In genomic region chr15:57026016-57026602, GRCh38 we compare ENCODE assay signal across 19 cellular contexts.
DNase-seq lines count a peak whose midpoint lies in the region; ATAC-seq, FAIRE-seq and TF ChIP-seq lines count a peak whose summit lies in the region.
"Had no signal": no experiment of that assay in that cellular context is flagged by ENCODE, and none has a peak within 500 bp of the region (broad histone marks: within the 10 kb centered on the region; RNA-seq: fewer than 3 reads in every experiment).

No MANE protein-coding gene starts in this region.

- 99% methylated on average over 2 of the region's 2 CpGs for WGBS in HepG2 (ENCODE audit: low lambda C conversion rate)

- no peak overlapping the region for H2AFZ ChIP-seq in HepG2 (ENCODE audit: low read length)

- no peak for FAIRE-seq in HepG2 (lab: Jason Lieb, UNC)
- FAIRE-seq: GM19239 had no signal

- no peak for TF ChIP-seq RAD21 in HepG2 (CRISPR knock-in tag; IDR thresholded peaks at IDR 0.05)

- BruUV-seq in HepG2 (replicated peaks; lab: Mats Ljungman, UMichigan), result no TSS peak

- H3K4me1 Mint-ChIP-seq in naive thymus-derived CD4-positive, alpha-beta T cell, result peaks cover 16 to 72% (median 64%) of the 10 kb centered on the region in 7 donors

- CTCF ChIA-PET in HepG2 (lab: Yijun Ruan, JAX; ENCODE audit: low intra/inter-chr PET ratio, low total read pairs) (no interaction called here), HEK293T (lab: Yijun Ruan, JAX) (interaction anchor here (0.5 kb wide), 1 partner anchor 214 kb away, joined by 3 read pairs; no protein-coding TSS in a partner anchor)
- CTCF ChIA-PET in naive thymus-derived CD4-positive, alpha-beta T cell (lab: Charles Lee), result no interaction called here

- peaks cover 0 to 14% (median 3%) of the 10 kb centered on the region in 11 donors for H3K9me3 Mint-ChIP-seq in naive thymus-derived CD4-positive, alpha-beta T cell
- H3K9me3 Mint-ChIP-seq: natural killer cell had no signal

- H3K36me3 ChIP-seq in HepG2 (replicated peaks in 1 of 2; ENCODE audit: control insufficient read depth in 1 of 2, insufficient read depth in 2 of 2, low read length in 2 of 2), result no peaks in the 10 kb centered on the region
- H3K36me3 ChIP-seq in naive thymus-derived CD4-positive, alpha-beta T cell (ENCODE audit: control insufficient read depth in 2 of 3, insufficient read depth in 3 of 3, low read length in 3 of 3), result no peaks in the 10 kb centered on the region
- H3K36me3 ChIP-seq: lower lobe of right lung had no signal

- H3K4me2 ChIP-seq in HepG2 (ENCODE audit: low read depth, low read length), result no peak overlapping the region

- H3K27me3 Mint-ChIP-seq in naive thymus-derived CD4-positive, alpha-beta T cell, result no peaks in the 10 kb centered on the region
- H3K27me3 Mint-ChIP-seq: activated CD4-positive, alpha-beta memory T cell treated with anti-CD3 and anti-CD28 coated beads, Interleukin-2, amount 10 ng/mL, durations not matched to agents 7 days and 5 days; activated naive CD8-positive, alpha-beta T cell treated with anti-CD3 and anti-CD28 coated beads, Interleukin-2, amount 10 ng/mL, durations not matched to agents 7 days and 5 days; stimulated activated naive CD8-positive, alpha-beta T cell treated with anti-CD3 and anti-CD28 coated beads, Interleukin-15, amount 100 ng/mL, for 72 hours had no signal

- H3K27ac ChIP-seq in HepG2 (ENCODE audit: extremely low read length, insufficient read depth, low read length) (no peak overlapping the region), temporal lobe (ENCODE audit: low read depth, low read length) (peak overlapping the region; percentile 10)
- no peak overlapping the region for H3K27ac ChIP-seq in naive thymus-derived CD4-positive, alpha-beta T cell (ENCODE audit: low read depth, low read length)
- H3K27ac ChIP-seq: lower lobe of right lung had no signal

- peaks cover 64% of the 10 kb centered on the region for H3K79me2 ChIP-seq in HepG2 (ENCODE audit: insufficient read depth, low read length)

- no peak overlapping the region for H3K4me3 Mint-ChIP-seq in naive thymus-derived CD4-positive, alpha-beta T cell
- H3K4me3 Mint-ChIP-seq: activated CD4-positive, alpha-beta memory T cell treated with anti-CD3 and anti-CD28 coated beads, Interleukin-2, amount 10 ng/mL, durations not matched to agents 7 days and 5 days; activated naive CD8-positive, alpha-beta T cell treated with anti-CD3 and anti-CD28 coated beads, Interleukin-2, amount 10 ng/mL, durations not matched to agents 7 days and 5 days; activated T-cell treated with anti-CD3 and anti-CD28 coated beads, Interleukin-2, amount 50 U/mL, for 72 hours; natural killer cell; stimulated activated naive CD8-positive, alpha-beta T cell treated with anti-CD3 and anti-CD28 coated beads, Interleukin-15, amount 100 ng/mL, for 72 hours had no signal

- H3K27ac Mint-ChIP-seq in naive thymus-derived CD4-positive, alpha-beta T cell, result no peak overlapping the region
- H3K27ac Mint-ChIP-seq: activated CD4-positive, alpha-beta memory T cell treated with anti-CD3 and anti-CD28 coated beads, Interleukin-2, amount 10 ng/mL, durations not matched to agents 7 days and 5 days; activated naive CD8-positive, alpha-beta T cell treated with anti-CD3 and anti-CD28 coated beads, Interleukin-2, amount 10 ng/mL, durations not matched to agents 7 days and 5 days; activated T-cell treated with anti-CD3 and anti-CD28 coated beads, Interleukin-2, amount 50 U/mL, for 72 hours; stimulated activated naive CD8-positive, alpha-beta T cell treated with anti-CD3 and anti-CD28 coated beads, Interleukin-15, amount 100 ng/mL, for 72 hours had no signal

- no peak for TF ChIP-seq CTCF in HepG2 (CRISPR knock-in tag; IDR thresholded peaks at IDR 0.05)

- no peaks in the 10 kb centered on the region for H3K9me3 ChIP-seq in HepG2 (ENCODE audit: low read length)
- no peaks in the 10 kb centered on the region for H3K9me3 ChIP-seq in naive thymus-derived CD4-positive, alpha-beta T cell (ENCODE audit: control insufficient read depth in 2 of 3, low read length in 3 of 3)
- H3K9me3 ChIP-seq: lower lobe of right lung had no signal

- POLR2A ChIA-PET in HepG2 (lab: Yijun Ruan, JAX), result no interaction called here
- POLR2A ChIA-PET in HEK293T (lab: Yijun Ruan, JAX), result no interaction called here
- POLR2A ChIA-PET in naive thymus-derived CD4-positive, alpha-beta T cell (lab: Charles Lee), result no interaction called here

- no peak for TF ChIP-seq EP300 in HepG2 (IDR thresholded peaks at IDR 0.05; ENCODE audit: low read depth in 2 of 2, low read length in 2 of 2)
- no peak for TF ChIP-seq EP300 in HepG2 (CRISPR knock-in tag; IDR thresholded peaks at IDR 0.05; ENCODE audit: borderline replicate concordance)

- no peak overlapping the region for H3K4me3 ChIP-seq in HepG2 (replicated peaks in 1 of 3; ENCODE audit: insufficient read depth in 1 of 3, low read depth in 2 of 3, low read length in 3 of 3)
- no peak overlapping the region for H3K4me3 ChIP-seq in naive thymus-derived CD4-positive, alpha-beta T cell (ENCODE audit: low read length)
- H3K4me3 ChIP-seq: lower lobe of right lung had no signal

- peaks cover 4% of the 10 kb centered on the region for H4K20me1 ChIP-seq in HepG2 (ENCODE audit: insufficient read depth, low read length)

- intact Hi-C loops in HepG2 (cut with micrococcal nuclease; ENCODE audit: unreplicated experiment), result no loop called here
- intact Hi-C loops in naive thymus-derived CD4-positive, alpha-beta T cell (cut with micrococcal nuclease), result no loop called here

- H3K4me1 ChIP-seq in HepG2 (ENCODE audit: insufficient read depth, low read length), result peaks cover 19% of the 10 kb centered on the region
- peaks cover 0 to 7% of the 10 kb centered on the region in 2 donors for H3K4me1 ChIP-seq in naive thymus-derived CD4-positive, alpha-beta T cell (ENCODE audit: control insufficient read depth in 2 of 2, insufficient read depth in 2 of 2, low read length in 2 of 2)

- H3K9ac ChIP-seq in HepG2 (ENCODE audit: insufficient read depth, low read depth, low read length), result no peak overlapping the region

- peaks cover 5 to 20% (median 12%) of the 10 kb centered on the region in 5 donors for H3K36me3 Mint-ChIP-seq in naive thymus-derived CD4-positive, alpha-beta T cell
- H3K36me3 Mint-ChIP-seq: natural killer cell had no signal

- no peaks in the 10 kb centered on the region for H3K27me3 ChIP-seq in HepG2 (ENCODE audit: control insufficient read depth in 1 of 2, insufficient read depth in 2 of 2, low read length in 2 of 2)
- no peaks in the 10 kb centered on the region for H3K27me3 ChIP-seq in naive thymus-derived CD4-positive, alpha-beta T cell (ENCODE audit: control insufficient read depth in 2 of 2, insufficient read depth in 2 of 2, low read length in 2 of 2)

- peak; percentile 5 for DNase-seq in NCI-H82 (lab: John Stamatoyannopoulos, UW)
- DNase-seq in NCI-H82 treated with DMSO at 0.1 percent for 48 hours (lab: John Stamatoyannopoulos, UW; ENCODE audit: unreplicated experiment), result no peak
- DNase-seq in NCI-H774 (lab: John Stamatoyannopoulos, UW), result peak; percentile 46
- no peak for DNase-seq in HepG2 (ENCODE audit: low spot score)
- no peak for DNase-seq in HEK293T (ENCODE audit: extremely low spot score)
- DNase-seq in activated effector memory CD4-positive, alpha-beta T cell treated with Interleukin-2 at 50 U/mL for 16 hours, result no peak
- no peak for DNase-seq in naive thymus-derived CD4-positive, alpha-beta T cell
- DNase-seq: activated CD4-positive, alpha-beta memory T cell treated with anti-CD3 and anti-CD28 coated beads, Interleukin-2, amount 10 ng/mL, durations not matched to agents 7 days and 5 days; activated naive CD8-positive, alpha-beta T cell treated with anti-CD3 and anti-CD28 coated beads, Interleukin-2, amount 10 ng/mL, durations not matched to agents 7 days and 5 days; activated T-cell treated with anti-CD3 and anti-CD28 coated beads, Interleukin-2, amount 50 U/mL, for 72 hours; dermis blood vessel endothelial cell; glutamatergic neuron; lower lobe of right lung; natural killer cell; NCI-H1930; stimulated activated naive CD8-positive, alpha-beta T cell treated with anti-CD3 and anti-CD28 coated beads, Interleukin-15, amount 100 ng/mL, for 72 hours; T-helper 1 cell had no signal

- no peak for ATAC-seq in HepG2
- no peak for ATAC-seq in naive thymus-derived CD4-positive, alpha-beta T cell
- ATAC-seq: activated T-cell treated with anti-CD3 and anti-CD28 coated beads, Interleukin-2, amount 50 U/mL, for 72 hours; lower lobe of right lung; natural killer cell; stimulated activated naive CD8-positive, alpha-beta T cell treated with anti-CD3 and anti-CD28 coated beads, Interleukin-15, amount 100 ng/mL, for 72 hours had no signal

- no peak for TF ChIP-seq POLR2A in HepG2 (IDR thresholded peaks at IDR 0.05; ENCODE audit: insufficient read depth in 1 of 2, low read depth in 2 of 2, low read length in 2 of 2)

- in situ Hi-C loops in HepG2 (cut with HindIII; ENCODE audit: extremely low pct_ligation_motif_present, low pct_unique_long_range_greater_than_20kb), result no loop called here

TF ChIP-seq in HEK293T, 16 proteins besides CTCF, POLR2A, EP300 and RAD21:
- TF ChIP-seq PKNOX1 (IDR thresholded peaks at IDR 0.05) (no peak), L3MBTL2 (conservative IDR thresholded peaks at IDR 0.05) (no peak), SUZ12 (IDR thresholded peaks at IDR 0.05) (no peak), TARDBP (IDR thresholded peaks at IDR 0.05) (no peak), NFRKB (IDR thresholded peaks at IDR 0.05) (no peak), ARNT (IDR thresholded peaks at IDR 0.05) (no peak), FOXM1 (IDR thresholded peaks at IDR 0.05; ENCODE audit: borderline replicate concordance) (no peak), LEF1 (IDR thresholded peaks at IDR 0.05; ENCODE audit: borderline replicate concordance) (no peak), BHLHE40 (IDR thresholded peaks at IDR 0.05; ENCODE audit: borderline replicate concordance) (no peak), ELF4 (IDR thresholded peaks at IDR 0.05) (no peak), CTBP1 (IDR thresholded peaks at IDR 0.05; ENCODE audit: borderline replicate concordance) (no peak), FOXA1 (IDR thresholded peaks at IDR 0.05) (no peak), SP1 (IDR thresholded peaks at IDR 0.05) (no peak), HDGF (IDR thresholded peaks at IDR 0.05; ENCODE audit: borderline replicate concordance) (no peak), ZNF384 (IDR thresholded peaks at IDR 0.05) (no peak), FOXK2 (IDR thresholded peaks at IDR 0.05) (no peak)

Comparison
In these comparisons a context has a peak if more than half of its experiments do, and no peak if none do; other contexts are left out.
1. DNase-seq: peak in NCI-H82 (single experiment) and NCI-H774 (single experiment); none in NCI-H82 treated with DMSO at 0.1 percent for 48 hours (single experiment), HepG2 (single experiment), HEK293T (single experiment), activated effector memory CD4-positive, alpha-beta T cell treated with Interleukin-2 at 50 U/mL for 16 hours (single experiment) and naive thymus-derived CD4-positive, alpha-beta T cell (0 of 9).